Comparison of ENCODE assay signal across 9 cellular contexts in the genomic region with DNA sequence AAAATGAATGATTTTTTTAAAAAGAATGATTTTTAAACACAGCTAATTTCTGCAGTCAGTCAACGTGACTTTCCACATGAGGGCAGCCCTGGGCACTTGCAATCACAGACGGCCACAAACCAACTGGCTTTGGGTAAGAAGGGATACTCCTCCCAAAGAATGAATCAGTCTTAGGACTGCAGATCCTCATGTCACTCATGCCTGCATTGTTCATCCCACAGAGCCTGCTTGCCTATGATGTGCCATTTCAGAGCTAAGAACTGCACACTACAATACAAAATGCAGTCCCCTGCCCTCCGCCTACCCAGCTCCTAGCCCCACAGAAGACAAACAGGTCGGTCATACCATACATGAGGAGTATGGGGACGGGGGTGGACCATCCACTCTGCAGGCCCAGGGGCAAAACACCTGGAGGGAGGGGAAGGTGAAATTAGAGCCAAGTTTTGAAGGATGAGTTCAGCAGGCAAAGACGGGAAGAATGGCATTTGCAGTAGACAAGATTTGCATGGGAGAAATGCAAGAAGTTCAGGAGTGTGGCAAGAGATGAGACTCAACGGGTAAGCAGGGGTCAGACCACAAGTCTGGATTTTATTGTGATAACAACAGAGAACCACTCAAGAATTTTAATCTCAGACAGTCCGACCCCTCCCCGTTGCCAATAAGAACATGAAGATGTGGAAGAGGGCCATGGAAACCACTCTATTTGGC. TPM values are rescaled to one million over a fixed set of nuclear protein-coding genes. Genes with fewer than 3 reads are reported as not detected.
DNase-seq lines count a peak whose midpoint lies in the region; ATAC-seq and TF ChIP-seq lines count a peak whose summit lies in the region.
"Had no signal": no experiment of that assay in that cellular context is flagged by ENCODE, and none has a peak within 500 bp of the region (broad histone marks: within the 10 kb centered on the region; RNA-seq: fewer than 3 reads in every experiment).

No MANE protein-coding gene starts in this region.

- H3K4me2 ChIP-seq in IMR-90 (ENCODE audit: low read depth, low read length), result peak overlapping the region; percentile 21; the same call in 1 of the 2 replicates

- dilution Hi-C loops in IMR-90 (cut with HindIII; ENCODE audit: low sequenced_read_pairs, unreplicated experiment), result no loop called here

- peaks cover 38% of the 10 kb centered on the region for H3K9me1 ChIP-seq in IMR-90 (ENCODE audit: insufficient read depth, low read length)

- ATAC-seq in IMR-90 (ENCODE audit: low read depth) (peak; percentile 63), GM18858 (IDR thresholded peaks at IDR 0.05; ENCODE audit: unreplicated experiment) (no peak)

- TF ChIP-seq POLR2A in IMR-90 (IDR thresholded peaks at IDR 0.05; ENCODE audit: low read depth, low read length), result no peak

- H3K79me1 ChIP-seq in IMR-90 (ENCODE audit: low read depth in 1 of 2, low read length in 2 of 2), result peaks cover 24 to 83% of the 10 kb centered on the region in 2 experiments

- no peak overlapping the region for H2BK20ac ChIP-seq in IMR-90 (ENCODE audit: low read depth, low read length)

- no peaks in the 10 kb centered on the region for H3K9me3 Mint-ChIP-seq in mesothelial cell of epicardium

- peak overlapping the region; percentile 9; the same call in 1 of the 2 replicates for H3K27ac ChIP-seq in IMR-90 (ENCODE audit: insufficient read depth, low read length)
- peak overlapping the region; percentile 94 for H3K27ac ChIP-seq in brain microvascular endothelial cell

- 0 out of 3 replicates have a peak overlapping the region, but pooled peaks have one; percentile 35 for H2BK15ac ChIP-seq in IMR-90 (ENCODE audit: low read depth, low read length)

- no peak overlapping the region for H3K9ac ChIP-seq in IMR-90 (ENCODE audit: low read depth, low read length)

- peak overlapping the region in 1 of 2 experiments; percentile 65; a peak in 1 of 4 replicates for H4K8ac ChIP-seq in IMR-90 (ENCODE audit: low read depth in 2 of 2, low read length in 2 of 2)

- no peaks in the 10 kb centered on the region for H3K27me3 Mint-ChIP-seq in mesothelial cell of epicardium (ENCODE audit: low read depth)

- peaks cover 55% of the 10 kb centered on the region for H3K4me1 Mint-ChIP-seq in mesothelial cell of epicardium

- peaks cover 61% of the 10 kb centered on the region for H4K20me1 ChIP-seq in IMR-90 (ENCODE audit: insufficient read depth, low read length)

- no peaks in the 10 kb centered on the region for H3K9me3 ChIP-seq in IMR-90 (ENCODE audit: control insufficient read depth, insufficient read depth, low read length)

- DNase-seq in Ammon's horn (ENCODE audit: low spot score) (peak; percentile 36), IMR-90 (peak; percentile 89), brain microvascular endothelial cell (peak; percentile 79), mesothelial cell of epicardium (ENCODE audit: low spot score in 2 of 2, unreplicated experiment in 2 of 2) (no peak), DMS114 treated with DMSO at 0.1 percent for 48 hours (lab: John Stamatoyannopoulos, UW; ENCODE audit: unreplicated experiment) (no peak), ecto neural progenitor cell (ENCODE audit: low spot score) (no peak)
- no peak for DNase-seq in stimulated activated CD4-positive, alpha-beta T cell treated with anti-CD3 and anti-CD28 coated beads, Interleukin-1b, Interleukin-23, amount 100 ng/mL, for 48 hours

- H2AK9ac ChIP-seq in IMR-90 (replicated peaks; ENCODE audit: low read depth, low read length, poor library complexity), result peak overlapping the region; percentile 4

- intact Hi-C loops in IMR-90 (cut with micrococcal nuclease), result no loop called here

- H3K4me3 ChIP-seq in IMR-90 (ENCODE audit: insufficient read depth, low read depth, low read length) (no peak overlapping the region), brain microvascular endothelial cell (ENCODE audit: low read depth, low read length) (no peak overlapping the region)
- H3K4me3 ChIP-seq: skin epidermis had no signal

- TF ChIP-seq CTCF in IMR-90 (conservative IDR thresholded peaks at IDR 0.05; ENCODE audit: low read depth, low read length), result peak; percentile 59
- TF ChIP-seq CTCF in brain microvascular endothelial cell (IDR thresholded peaks at IDR 0.05; ENCODE audit: low read depth, low read length, missing control alignments), result peak; percentile 72
- no peak for TF ChIP-seq CTCF in mesothelial cell of epicardium (IDR thresholded peaks at IDR 0.05; ENCODE audit: unreplicated experiment)

- peak; percentile 77 for TF ChIP-seq RAD21 in IMR-90 (IDR thresholded peaks at IDR 0.05; ENCODE audit: low read length)

- H2AFZ ChIP-seq in IMR-90 (replicated peaks; ENCODE audit: low read length, poor library complexity), result no peak overlapping the region

- H3K36me3 ChIP-seq in IMR-90 (ENCODE audit: control insufficient read depth, insufficient read depth, low read length) (no peaks in the 10 kb centered on the region), brain microvascular endothelial cell (replicated peaks) (no peaks in the 10 kb centered on the region)

- CTCF ChIA-PET in IMR-90 (lab: Yijun Ruan, JAX), result interaction anchor here (0.9 to 1.2 kb wide), 4 partner anchors 24 to 122 kb away, joined by 3 to 6 read pairs (median 4); partner anchors contain the start of gene PACSIN2

- H3K27ac Mint-ChIP-seq in mesothelial cell of epicardium, result peak overlapping the region; percentile 83

- BruUV-seq in IMR-90 (replicated peaks; lab: Mats Ljungman, UMichigan), result no TSS peak

- peaks cover 26% of the 10 kb centered on the region for H3K4me1 ChIP-seq in IMR-90 (ENCODE audit: control insufficient read depth, insufficient read depth, low read length)

- H3K56ac ChIP-seq in IMR-90 (ENCODE audit: extremely low read depth, insufficient read depth, low read length), result no peak overlapping the region

- H4K5ac ChIP-seq in IMR-90 (ENCODE audit: low read depth, low read length), result no peak overlapping the region

- no peak overlapping the region for H4K91ac ChIP-seq in IMR-90 (ENCODE audit: insufficient read depth, low read depth, low read length)

- H3K36me3 Mint-ChIP-seq in mesothelial cell of epicardium, result peaks cover 3% of the 10 kb centered on the region

- H3K4ac ChIP-seq in IMR-90 (ENCODE audit: low read depth, low read length), result peak overlapping the region; percentile 85

- H3K18ac ChIP-seq in IMR-90 (ENCODE audit: low read depth, low read length), result no peak overlapping the region; the same call in 1 of the 2 replicates

- H2AK5ac ChIP-seq in IMR-90 (ENCODE audit: low read depth, low read length), result peak overlapping the region; percentile 80; the same call in 1 of the 2 replicates

- peak overlapping the region; percentile 88; the same call in 1 of the 2 replicates for H3K14ac ChIP-seq in IMR-90 (replicated peaks; ENCODE audit: low read depth, low read length)

- peak overlapping the region; percentile 78; the same call in 1 of the 2 replicates for H3K23ac ChIP-seq in IMR-90 (ENCODE audit: low read depth, low read length)

- POLR2A ChIA-PET in IMR-90 (lab: Charles Lee; ENCODE audit: unreplicated experiment), result interaction anchor here (0.5 kb wide), 1 partner anchor 542 kb away, joined by 6 read pairs; no protein-coding TSS in a partner anchor

- H2BK120ac ChIP-seq in IMR-90 (ENCODE audit: low read depth, low read length), result peak overlapping the region; percentile 30; the same call in 1 of the 2 replicates

- H3K4me3 Mint-ChIP-seq in mesothelial cell of epicardium, result no peak overlapping the region

- peak overlapping the region; percentile 71 for H2BK5ac ChIP-seq in IMR-90 (ENCODE audit: low read depth, low read length, poor library complexity, severe bottlenecking)

- in situ Hi-C loops in IMR-90 (cut with MboI; ENCODE audit: low sequenced_read_pairs), result no loop called here
- in situ Hi-C loops in brain microvascular endothelial cell (cut with HindIII; ENCODE audit: low pct_ligation_motif_present, low sequenced_read_pairs), result no loop called here

- WGBS in IMR-90 (ENCODE audit: extremely low coverage in 2 of 2, insufficient read length in 1 of 2), 2 experiments, result no CpG with 5 or more reads among the region's 9 CpGs

- H3K27me3 ChIP-seq in IMR-90 (ENCODE audit: control insufficient read depth, insufficient read depth, low read length) (no peaks in the 10 kb centered on the region), brain microvascular endothelial cell (replicated peaks) (no peaks in the 10 kb centered on the region)

TF ChIP-seq in IMR-90, 13 proteins besides CTCF, POLR2A, EP300 and RAD21 (continues in another document):
- TF ChIP-seq MXI1 (IDR thresholded peaks at IDR 0.05; ENCODE audit: borderline replicate concordance, low read depth, low read length), result peak; percentile 69; the same call in 1 of the 2 replicates
- no peak; the same call in 1 of the 2 replicates for TF ChIP-seq BHLHE40 (IDR thresholded peaks at IDR 0.05; ENCODE audit: low read depth, low read length)
- TF ChIP-seq, protein P1, sequence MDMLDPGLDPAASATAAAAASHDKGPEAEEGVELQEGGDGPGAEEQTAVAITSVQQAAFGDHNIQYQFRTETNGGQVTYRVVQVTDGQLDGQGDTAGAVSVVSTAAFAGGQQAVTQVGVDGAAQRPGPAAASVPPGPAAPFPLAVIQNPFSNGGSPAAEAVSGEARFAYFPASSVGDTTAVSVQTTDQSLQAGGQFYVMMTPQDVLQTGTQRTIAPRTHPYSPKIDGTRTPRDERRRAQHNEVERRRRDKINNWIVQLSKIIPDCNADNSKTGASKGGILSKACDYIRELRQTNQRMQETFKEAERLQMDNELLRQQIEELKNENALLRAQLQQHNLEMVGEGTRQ (IDR thresholded peaks at IDR 0.05; ENCODE audit: low read depth, low read length), result no peak
- peak; percentile 87 for TF ChIP-seq SMC3 (IDR thresholded peaks at IDR 0.05; ENCODE audit: low read depth, low read length)
- TF ChIP-seq RFX5 (IDR thresholded peaks at IDR 0.05; ENCODE audit: low read depth, low read length), result no peak
- TF ChIP-seq MAZ (IDR thresholded peaks at IDR 0.05; ENCODE audit: borderline replicate concordance, low read depth, low read length), result no peak
- TF ChIP-seq, protein P2, sequence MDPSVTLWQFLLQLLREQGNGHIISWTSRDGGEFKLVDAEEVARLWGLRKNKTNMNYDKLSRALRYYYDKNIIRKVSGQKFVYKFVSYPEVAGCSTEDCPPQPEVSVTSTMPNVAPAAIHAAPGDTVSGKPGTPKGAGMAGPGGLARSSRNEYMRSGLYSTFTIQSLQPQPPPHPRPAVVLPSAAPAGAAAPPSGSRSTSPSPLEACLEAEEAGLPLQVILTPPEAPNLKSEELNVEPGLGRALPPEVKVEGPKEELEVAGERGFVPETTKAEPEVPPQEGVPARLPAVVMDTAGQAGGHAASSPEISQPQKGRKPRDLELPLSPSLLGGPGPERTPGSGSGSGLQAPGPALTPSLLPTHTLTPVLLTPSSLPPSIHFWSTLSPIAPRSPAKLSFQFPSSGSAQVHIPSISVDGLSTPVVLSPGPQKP (IDR thresholded peaks at IDR 0.05; ENCODE audit: borderline replicate concordance, low read depth, low read length), result no peak
- no peak for TF ChIP-seq FOS (IDR thresholded peaks at IDR 0.05; ENCODE audit: low read depth, low read length)
- TF ChIP-seq NFE2L2 (IDR thresholded peaks at IDR 0.05; ENCODE audit: low read depth, low read length), result no peak

RNA-seq across cellular contexts. Expression of gene PACSIN2, which starts 24.7 kb away (rescaled TPM):
- total RNA-seq in IMR-90 (2012; rRNA removed) (98.0 and 118 TPM in 2 replicates), mesothelial cell of epicardium (54.5 to 58.7 TPM (median 56.6 TPM) in 3 replicates)
- 85.0 and 92.2 TPM in 2 replicates for polyA plus RNA-seq in IMR-90 (2012; rRNA removed)
- 72.9 and 85.4 TPM in 2 replicates for polyA plus RNA-seq in IMR-90 (2012; cell fraction: cytosol; rRNA removed)
- 56.7 and 72.6 TPM in 2 replicates for polyA plus RNA-seq in IMR-90 (2012; cell fraction: nucleus; rRNA removed; ENCODE audit: low replicate concordance)

Comparison
In these comparisons a context has a peak if more than half of its experiments do, and no peak if none do; other contexts are left out.
1. DNase-seq: peak in Ammon's horn (single experiment), IMR-90 (single experiment) and brain microvascular endothelial cell (single experiment); none in mesothelial cell of epicardium (0 of 2), stimulated activated CD4-positive, alpha-beta T cell treated with anti-CD3 and anti-CD28 coated beads, Interleukin-1b, Interleukin-23, amount 100 ng/mL, for 48 hours (single experiment), DMS114 treated with DMSO at 0.1 percent for 48 hours (single experiment) and ecto neural progenitor cell (single experiment).